Comparison of ENCODE assay signal across 14 cellular contexts in genomic region chr17:49110504-49110903, GRCh38. TPM values are rescaled to one million over a fixed set of nuclear protein-coding genes. Genes with fewer than 3 reads are reported as not detected.
DNase-seq lines count a peak whose midpoint lies in the region; ATAC-seq and TF ChIP-seq lines count a peak whose summit lies in the region.
"Had no signal": no experiment of that assay in that cellular context is flagged by ENCODE, and none has a peak within 500 bp of the region (broad histone marks: within the 10 kb centered on the region; RNA-seq: fewer than 3 reads in every experiment).

No MANE protein-coding gene starts in this region.

- H3K9me3 Mint-ChIP-seq in osteocyte (ENCODE audit: unreplicated experiment), result no peaks in the 10 kb centered on the region
- H3K9me3 Mint-ChIP-seq in stimulated activated memory B cell treated with anti-CD40 and anti-IgM and Interleukin-4, amounts not matched to agents 10 μg/mL and 1 μg/mL and 100 μg/mL, for 72 hours, result no peaks in the 10 kb centered on the region

- no peak overlapping the region for H3K4me3 Mint-ChIP-seq in osteocyte (ENCODE audit: unreplicated experiment)
- H3K4me3 Mint-ChIP-seq in stimulated activated memory B cell treated with anti-CD40 and anti-IgM and Interleukin-4, amounts not matched to agents 10 μg/mL and 1 μg/mL and 100 μg/mL, for 72 hours, result no peak overlapping the region
- H3K4me3 Mint-ChIP-seq: CD4-positive, CD25-positive, alpha-beta regulatory T cell; IgD-negative memory B cell had no signal

- H3K4me1 Mint-ChIP-seq in osteocyte (ENCODE audit: unreplicated experiment), result peaks cover 26% of the 10 kb centered on the region
- H3K4me1 Mint-ChIP-seq in stimulated activated memory B cell treated with anti-CD40 and anti-IgM and Interleukin-4, amounts not matched to agents 10 μg/mL and 1 μg/mL and 100 μg/mL, for 72 hours, result no peaks in the 10 kb centered on the region

- H3K4me3 ChIP-seq in Panc1 (ENCODE audit: low read depth in 2 of 2, low read length in 2 of 2) (no peak overlapping the region), epithelial cell of esophagus (ENCODE audit: low read length) (no peak overlapping the region)

- DNase-seq in EL (peak; percentile 40), Panc1 (ENCODE audit: low read depth, low spot score) (no peak), epithelial cell of esophagus (ENCODE audit: low read depth) (peak; percentile 91), osteocyte (ENCODE audit: extremely low spot score, unreplicated experiment) (peak; percentile 6), KG1 (lab: John Stamatoyannopoulos, UW) (no peak), erythroblast (lab: John Stamatoyannopoulos, UW) (no peak)
- DNase-seq: ACHN; CD4-positive, CD25-positive, alpha-beta regulatory T cell; NCI-H1436 treated with DMSO at 0.1 percent for 48 hours; NCI-H2081 treated with DMSO at 0.1 percent for 48 hours; NCI-H345; SHP77 treated with DMSO at 0.1 percent for 48 hours had no signal

- TF ChIP-seq CTCF in Panc1 (IDR thresholded peaks at IDR 0.05), result 0 out of 2 replicates have a peak, but pooled peaks have one; percentile 7
- no peak for TF ChIP-seq CTCF in epithelial cell of esophagus (IDR thresholded peaks at IDR 0.05; ENCODE audit: insufficient read depth, low read depth, low read length, missing control alignments)
- no peak for TF ChIP-seq CTCF in osteocyte (IDR thresholded peaks at IDR 0.05)

- no TSS peak for BruUV-seq in Panc1 (replicated peaks; lab: Mats Ljungman, UMichigan)

- CTCF ChIA-PET in Panc1 (lab: Charles Lee), result no interaction called here

- in situ Hi-C loops in Panc1 (cut with HindIII; ENCODE audit: low pct_unique_long_range_greater_than_20kb, low sequenced_read_pairs), result no loop called here

- H3K27ac ChIP-seq in Panc1 (ENCODE audit: low read length), result no peak overlapping the region

- no peak overlapping the region for H3K27ac Mint-ChIP-seq in osteocyte (ENCODE audit: unreplicated experiment)
- H3K27ac Mint-ChIP-seq in stimulated activated memory B cell treated with anti-CD40 and anti-IgM and Interleukin-4, amounts not matched to agents 10 μg/mL and 1 μg/mL and 100 μg/mL, for 72 hours, result no peak overlapping the region
- H3K27ac Mint-ChIP-seq: CD4-positive, CD25-positive, alpha-beta regulatory T cell; IgD-negative memory B cell had no signal

- H3K9me3 ChIP-seq in Panc1 (ENCODE audit: control insufficient read depth, insufficient read depth, low read depth, low read length), result no peaks in the 10 kb centered on the region

- ATAC-seq in Panc1, result peak; percentile 87
- ATAC-seq in stimulated activated memory B cell treated with anti-CD40 and anti-IgM and Interleukin-4, amounts not matched to agents 10 μg/mL and 1 μg/mL and 100 μg/mL, for 72 hours, result no peak

- no peak for TF ChIP-seq POLR2A in erythroblast (IDR thresholded peaks at IDR 0.05; ENCODE audit: low read length)

- H3K36me3 Mint-ChIP-seq in osteocyte (ENCODE audit: unreplicated experiment), result no peaks in the 10 kb centered on the region
- H3K36me3 Mint-ChIP-seq in stimulated activated memory B cell treated with anti-CD40 and anti-IgM and Interleukin-4, amounts not matched to agents 10 μg/mL and 1 μg/mL and 100 μg/mL, for 72 hours, result no peaks in the 10 kb centered on the region
- H3K36me3 Mint-ChIP-seq: CD4-positive, CD25-positive, alpha-beta regulatory T cell; IgD-negative memory B cell had no signal

- peaks cover 5% of the 10 kb centered on the region for H3K4me1 ChIP-seq in Panc1 (ENCODE audit: control insufficient read depth, insufficient read depth, low read length)

- H3K27me3 Mint-ChIP-seq in osteocyte (ENCODE audit: unreplicated experiment), result peaks cover 26% of the 10 kb centered on the region
- H3K27me3 Mint-ChIP-seq in stimulated activated memory B cell treated with anti-CD40 and anti-IgM and Interleukin-4, amounts not matched to agents 10 μg/mL and 1 μg/mL and 100 μg/mL, for 72 hours, result peaks cover 4% of the 10 kb centered on the region

- no peaks in the 10 kb centered on the region for H3K27me3 ChIP-seq in Panc1 (ENCODE audit: control insufficient read depth, insufficient read depth, low read length)

- no peaks in the 10 kb centered on the region for H3K36me3 ChIP-seq in Panc1 (ENCODE audit: control insufficient read depth, insufficient read depth, low read length)

- POLR2A ChIA-PET in Panc1 (lab: Charles Lee), result no interaction called here

- intact Hi-C loops in Panc1 (cut with micrococcal nuclease; ENCODE audit: unreplicated experiment), result no loop called here

RNA-seq across cellular contexts. Expression of gene B4GALNT2, which starts 22.1 kb away (rescaled TPM):
- total RNA-seq in Panc1 (2021; ENCODE audit: unreplicated experiment), result not detected
- polyA plus RNA-seq in Panc1 (2012; ENCODE audit: insufficient read length), result 0.05 TPM
- total RNA-seq in osteocyte, result 0.03 TPM in 2 replicates
- total RNA-seq: CD4-positive, CD25-positive, alpha-beta regulatory T cell had no signal
- polyA plus RNA-seq: CD4-positive, CD25-positive, alpha-beta regulatory T cell; IgD-negative memory B cell had no signal

Comparison
In these comparisons a context has a peak if more than half of its experiments do, and no peak if none do; other contexts are left out.
1. DNase-seq: peak in EL (single experiment), epithelial cell of esophagus (single experiment) and osteocyte (single experiment); none in Panc1 (single experiment), KG1 (single experiment) and erythroblast (0 of 2).